Comparison of ENCODE assay signal across 7 cellular contexts in genomic region chr9:27529316-27530278, GRCh38.
DNase-seq lines count a peak whose midpoint lies in the region; ATAC-seq lines count a peak whose summit lies in the region.

TSS of gene MOB3B (minus strand) at chr9:27529814. CDS start at chr9:27455550, 74,264 bp downstream.

- DNase-seq in NCI-H2029 treated with DMSO at 0.1 percent for 48 hours (lab: John Stamatoyannopoulos, UW) (peak; percentile 8), cerebellar cortex (ENCODE audit: low spot score) (peak; percentile 68), kidney glomerular epithelial cell (lab: John Stamatoyannopoulos, UW) (peak; percentile 68)
- peak; percentile 65 to 73 for DNase-seq in activated CD4-positive, alpha-beta T cell treated with anti-CD3 and anti-CD28 coated beads for 24 hours (ENCODE audit: low read depth in 2 of 2)
- DNase-seq in stimulated activated CD4-positive, alpha-beta T cell treated with anti-CD3 and anti-CD28 coated beads, Interleukin-15, amount 100 ng/mL, for 48 hours (ENCODE audit: low read depth in 2 of 2): peak; percentile 58 to 73

- ATAC-seq in GM18508 (IDR thresholded peaks at IDR 0.05; ENCODE audit: insufficient read depth, unreplicated experiment) (peak; percentile 33), HG02938 (IDR thresholded peaks at IDR 0.05; ENCODE audit: unreplicated experiment) (peak; percentile 73)

Comparison
In these comparisons a context has a peak if more than half of its experiments do, and no peak if none do; other contexts are left out.
1. Peak in every context shown above with its lines: DNase-seq and ATAC-seq.
2. DNase-seq: peak in every context shown above with its lines; median percentile 69 in activated CD4-positive, alpha-beta T cell treated with anti-CD3 and anti-CD28 coated beads for 24 hours; 68 in cerebellar cortex; 68 in kidney glomerular epithelial cell; 66 in stimulated activated CD4-positive, alpha-beta T cell treated with anti-CD3 and anti-CD28 coated beads, Interleukin-15, amount 100 ng/mL, for 48 hours; 8 in NCI-H2029 treated with DMSO at 0.1 percent for 48 hours.